In genomic region chr12:111386891-111387290, GRCh38 we compare ENCODE assay signal across 18 cellular contexts.
"Had no signal": no experiment of that assay in that cellular context is flagged by ENCODE, and none has a peak within 500 bp of the region (broad histone marks: within the 10 kb centered on the region; RNA-seq: fewer than 3 reads in every experiment).

No MANE protein-coding gene starts in this region.

- H3K36me3 Mint-ChIP-seq: activated naive CD4-positive, alpha-beta T cell treated with anti-CD3 and anti-CD28 coated beads, Interleukin-2, amount 50 U/mL, for 24 hours; mesothelial cell of epicardium; neural progenitor cell had no signal

- H3K9me3 Mint-ChIP-seq: activated naive CD4-positive, alpha-beta T cell treated with anti-CD3 and anti-CD28 coated beads, Interleukin-2, amount 50 U/mL, for 24 hours; activated T-cell treated with anti-CD3 and anti-CD28 coated beads, Interleukin-2, amount 50 U/mL, for 24 hours; central memory CD8-positive, alpha-beta T cell; mesothelial cell of epicardium; neural progenitor cell; stimulated activated naive CD8-positive, alpha-beta T cell treated with anti-CD3 and anti-CD28 coated beads, Interleukin-15, amount 100 ng/mL, for 72 hours; T-helper 1 cell treated with Interleukin-12 subunit alpha and Interleukin-12 subunit beta and Interleukin-4 antibody, amounts not matched to agents 30 μg/mL and 1 μg/mL, for 36 hours had no signal

- H3K27ac ChIP-seq: dorsolateral prefrontal cortex, foreskin keratinocyte, heart right ventricle, neural progenitor cell, parathyroid adenoma, skin epidermis, testis, upper lobe of right lung had no signal

- DNase-seq: activated CD4-positive, CD25-positive, alpha-beta regulatory T cell; activated effector memory CD4-positive, alpha-beta T cell treated with Interleukin-2 at 50 U/mL for 16 hours; activated T-cell treated with anti-CD3 and anti-CD28 coated beads, Interleukin-2, amount 50 U/mL, for 24 hours; dorsolateral prefrontal cortex; foreskin keratinocyte; islet precursor cell; stimulated activated CD4-positive, alpha-beta T cell treated with anti-CD3 and anti-CD28 coated beads, Interleukin-4, amount 100 ng/mL, for 4 hours; stimulated activated naive CD8-positive, alpha-beta T cell treated with anti-CD3 and anti-CD28 coated beads, Interleukin-15, amount 100 ng/mL, for 72 hours; testis; upper lobe of right lung had no signal

- H3K27ac Mint-ChIP-seq: activated naive CD4-positive, alpha-beta T cell treated with anti-CD3 and anti-CD28 coated beads, Interleukin-2, amount 50 U/mL, for 24 hours; activated T-cell treated with anti-CD3 and anti-CD28 coated beads, Interleukin-2, amount 50 U/mL, for 24 hours; mesothelial cell of epicardium; neural progenitor cell; T-helper 1 cell treated with Interleukin-12 subunit alpha and Interleukin-12 subunit beta and Interleukin-4 antibody, amounts not matched to agents 30 μg/mL and 1 μg/mL, for 36 hours had no signal

- H3K4me3 Mint-ChIP-seq: activated naive CD4-positive, alpha-beta T cell treated with anti-CD3 and anti-CD28 coated beads, Interleukin-2, amount 50 U/mL, for 24 hours; activated T-cell treated with anti-CD3 and anti-CD28 coated beads, Interleukin-2, amount 50 U/mL, for 24 hours; central memory CD8-positive, alpha-beta T cell; mesothelial cell of epicardium; neural progenitor cell; stimulated activated naive CD8-positive, alpha-beta T cell treated with anti-CD3 and anti-CD28 coated beads, Interleukin-15, amount 100 ng/mL, for 72 hours; T-helper 1 cell treated with Interleukin-12 subunit alpha and Interleukin-12 subunit beta and Interleukin-4 antibody, amounts not matched to agents 30 μg/mL and 1 μg/mL, for 36 hours had no signal

- H3K27me3 Mint-ChIP-seq: activated naive CD4-positive, alpha-beta T cell treated with anti-CD3 and anti-CD28 coated beads, Interleukin-2, amount 50 U/mL, for 24 hours; activated T-cell treated with anti-CD3 and anti-CD28 coated beads, Interleukin-2, amount 50 U/mL, for 24 hours; stimulated activated naive CD8-positive, alpha-beta T cell treated with anti-CD3 and anti-CD28 coated beads, Interleukin-15, amount 100 ng/mL, for 72 hours had no signal

- ATAC-seq: foreskin keratinocyte; heart right ventricle; stimulated activated naive CD8-positive, alpha-beta T cell treated with anti-CD3 and anti-CD28 coated beads, Interleukin-15, amount 100 ng/mL, for 72 hours; upper lobe of right lung had no signal

- H3K4me1 Mint-ChIP-seq: central memory CD8-positive, alpha-beta T cell; mesothelial cell of epicardium; stimulated activated naive CD8-positive, alpha-beta T cell treated with anti-CD3 and anti-CD28 coated beads, Interleukin-15, amount 100 ng/mL, for 72 hours had no signal
